Comparison of ENCODE assay signal across 23 cellular contexts in the genomic region with DNA sequence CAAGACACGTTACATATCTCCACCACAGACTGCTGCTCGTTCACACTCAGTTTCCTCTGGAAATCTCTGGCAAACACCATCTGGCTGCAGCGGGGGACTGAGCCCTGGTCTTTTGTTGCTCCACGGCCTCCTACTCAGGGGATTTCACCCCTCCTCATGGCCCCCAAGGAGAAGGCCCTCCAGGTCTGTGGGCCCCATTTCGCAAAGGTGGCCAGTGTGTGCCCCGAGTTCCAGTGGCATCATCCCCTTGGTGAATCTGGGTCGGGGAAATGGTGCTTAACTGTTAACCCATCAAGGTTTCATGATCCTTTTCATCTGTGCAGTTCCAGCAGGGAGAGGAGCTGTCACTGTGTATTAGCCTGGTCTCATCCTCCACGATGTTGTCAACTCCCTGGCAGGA.
DNase-seq lines count a peak whose midpoint lies in the region; ATAC-seq, FAIRE-seq and TF ChIP-seq lines count a peak whose summit lies in the region.
"Had no signal": no experiment of that assay in that cellular context is flagged by ENCODE, and none has a peak within 500 bp of the region (broad histone marks: within the 10 kb centered on the region; RNA-seq: fewer than 3 reads in every experiment).

No MANE protein-coding gene starts in this region.

- H3K27me3 ChIP-seq in heart left ventricle: no peaks in the 10 kb centered on the region
- H3K27me3 ChIP-seq in bronchial epithelial cell (ENCODE audit: control insufficient read depth, insufficient read depth, low read length): no peaks in the 10 kb centered on the region
- H3K27me3 ChIP-seq in neuronal stem cell (ENCODE audit: control insufficient read depth in 3 of 3, insufficient read depth in 3 of 3, low read depth in 1 of 3, low read length in 3 of 3): no peaks in the 10 kb centered on the region
- H3K27me3 ChIP-seq: BLaER1, SJSA1 had no signal

- no peak overlapping the region for H2BK12ac ChIP-seq in neuronal stem cell (ENCODE audit: low read length)

- no peaks in the 10 kb centered on the region for H3K9me3 ChIP-seq in heart left ventricle
- no peaks in the 10 kb centered on the region for H3K9me3 ChIP-seq in neuronal stem cell (replicated peaks in 1 of 2; ENCODE audit: control insufficient read depth in 2 of 2, insufficient read depth in 1 of 2, low read depth in 1 of 2, low read length in 2 of 2)
- H3K9me3 ChIP-seq: BLaER1, SJSA1 had no signal

- peak; percentile 6 for DNase-seq in cardiac septum (ENCODE audit: low spot score)
- no peak for DNase-seq in heart left ventricle
- DNase-seq in bronchial epithelial cell (ENCODE audit: low read depth): peak; percentile 38
- no peak for DNase-seq in neuronal stem cell (ENCODE audit: low spot score)
- DNase-seq in activated CD4-positive, CD25-positive, alpha-beta regulatory T cell treated with anti-CD3 and anti-CD28 coated beads, Interleukin-2, amount 50 U/mL, for 72 hours: no peak
- DNase-seq in NCI-H1105 (lab: John Stamatoyannopoulos, UW): no peak
- DNase-seq: 8988T; CD4-positive, CD25-positive, alpha-beta regulatory T cell; DMS53; Kasumi-1; NCI-H1417; NCI-H187; NCI-H2081 treated with DMSO at 0.1 percent for 48 hours; NCI-H524 treated with DMSO at 0.1 percent for 48 hours; NCI-H774; Right ventricle myocardium superior; RPMI8226 had no signal

- H3K4me1 ChIP-seq in heart left ventricle: peaks cover 0 to 25% (median 11%) of the 10 kb centered on the region in 12 donors
- H3K4me1 ChIP-seq in neuronal stem cell (ENCODE audit: control insufficient read depth in 2 of 2, insufficient read depth in 1 of 2, low read depth in 1 of 2, low read length in 2 of 2): peaks cover 4 to 10% of the 10 kb centered on the region in 2 donors

- no peak overlapping the region for H4K8ac ChIP-seq in neuronal stem cell (ENCODE audit: low read depth, low read length)

- no peak overlapping the region for H3K9ac ChIP-seq in neuronal stem cell (ENCODE audit: low read depth, low read length, poor library complexity)
- H3K9ac ChIP-seq: BLaER1 had no signal

- H2AFZ ChIP-seq in neuronal stem cell (ENCODE audit: low read length): no peak overlapping the region

- WGBS in heart left ventricle, 4 donors: 55 to 80% (median 76%) methylated on average over 8 of the region's 8 CpGs
- WGBS in neuronal stem cell (ENCODE audit: extremely low coverage in 2 of 2, insufficient read length in 2 of 2, insufficient replicate concordance in 1 of 2), 2 donors: no CpG with 5 or more reads among the region's 8 CpGs

- no peak overlapping the region for H3K27ac ChIP-seq in heart left ventricle
- H3K27ac ChIP-seq in neuronal stem cell (replicated peaks; ENCODE audit: low read length): no peak overlapping the region
- H3K27ac ChIP-seq: BLaER1 had no signal

- no peak overlapping the region for H3K4ac ChIP-seq in neuronal stem cell (ENCODE audit: low read length)

- no peak overlapping the region for H3K4me3 ChIP-seq in heart left ventricle
- no peak overlapping the region for H3K4me3 ChIP-seq in bronchial epithelial cell (ENCODE audit: low read depth, low read length)
- H3K4me3 ChIP-seq in neuronal stem cell (ENCODE audit: low read length in 2 of 2): peak overlapping the region in 1 of 2 donors; percentile 43
- H3K4me3 ChIP-seq: BLaER1, K562, SJSA1 had no signal

- peak overlapping the region; percentile 12 for H3K23ac ChIP-seq in neuronal stem cell (ENCODE audit: low read depth, low read length, poor library complexity)

- H3K4me2 ChIP-seq in neuronal stem cell (ENCODE audit: insufficient read depth, low read length, poor library complexity, severe bottlenecking): no peak overlapping the region
- H3K4me2 ChIP-seq: BLaER1 had no signal

- TF ChIP-seq CTCF in heart left ventricle (IDR thresholded peaks at IDR 0.05) (no peak), bronchial epithelial cell (IDR thresholded peaks at IDR 0.05; ENCODE audit: insufficient read depth, low read length, severe bottlenecking) (no peak)

- H2BK15ac ChIP-seq in neuronal stem cell (ENCODE audit: low read length): no peak overlapping the region

- H2AK5ac ChIP-seq in neuronal stem cell (ENCODE audit: low read depth, low read length): no peak overlapping the region

- no peak for FAIRE-seq in bronchial epithelial cell (lab: Jason Lieb, UNC)
- FAIRE-seq: GM18507, H54, K562 had no signal

- no peaks in the 10 kb centered on the region for H3K79me1 ChIP-seq in neuronal stem cell (ENCODE audit: low read depth, low read length)

- H2BK120ac ChIP-seq in neuronal stem cell (ENCODE audit: low read depth, low read length): no peak overlapping the region

- H3K18ac ChIP-seq in neuronal stem cell (ENCODE audit: low read length): no peak overlapping the region

- no peak overlapping the region for H3K14ac ChIP-seq in neuronal stem cell (ENCODE audit: low read length)

- H3K36me3 ChIP-seq in heart left ventricle: no peaks in the 10 kb centered on the region
- H3K36me3 ChIP-seq in bronchial epithelial cell (ENCODE audit: control insufficient read depth, insufficient read depth, low read length): no peaks in the 10 kb centered on the region
- no peaks in the 10 kb centered on the region for H3K36me3 ChIP-seq in neuronal stem cell (replicated peaks in 1 of 2; ENCODE audit: control insufficient read depth in 2 of 2, insufficient read depth in 2 of 2, low read length in 2 of 2)
- H3K36me3 ChIP-seq: BLaER1, SJSA1 had no signal

- H4K91ac ChIP-seq in neuronal stem cell (ENCODE audit: low read depth, low read length, poor library complexity): no peak overlapping the region

- ATAC-seq in heart left ventricle (no peak), HG02642 (IDR thresholded peaks at IDR 0.05; ENCODE audit: poor library complexity, unreplicated experiment) (no peak)
- ATAC-seq: K562 had no signal

- no peak overlapping the region for H2BK5ac ChIP-seq in neuronal stem cell (ENCODE audit: low read length)

- TF ChIP-seq POLR2A in heart left ventricle (IDR thresholded peaks at IDR 0.05): no peak

- intact Hi-C loops in cardiac septum (cut with DNase I): no loop called here
- intact Hi-C loops in heart left ventricle (cut with DNase I): loop anchor here in 3 of 10 donors (10.0 kb wide), 3 partner anchors 77 to 507 kb away; no protein-coding TSS in a partner anchor

Comparison
In these comparisons a context has a peak if more than half of its experiments do, and no peak if none do; other contexts are left out.
1. DNase-seq: peak in cardiac septum (single experiment) and bronchial epithelial cell (single experiment); none in heart left ventricle (0 of 5), neuronal stem cell (single experiment), activated CD4-positive, CD25-positive, alpha-beta regulatory T cell treated with anti-CD3 and anti-CD28 coated beads, Interleukin-2, amount 50 U/mL, for 72 hours (single experiment) and NCI-H1105 (single experiment).